ENCODE assay signal across 8 cellular contexts in genomic region chr6:2988426-2989331, GRCh38. TPM values are rescaled to one million over a fixed set of nuclear protein-coding genes. Genes with fewer than 3 reads are reported as not detected.
DNase-seq lines count a peak whose midpoint lies in the region; ATAC-seq and TF ChIP-seq lines count a peak whose summit lies in the region.

No MANE protein-coding gene starts in this region.

- H2BK5ac ChIP-seq in trophoblast cell (ENCODE audit: low read depth, low read length, poor library complexity): peak overlapping the region; percentile 77

- H3K4me2 ChIP-seq in trophoblast cell (ENCODE audit: low read length): peak overlapping the region; percentile 87

- DNase-seq in GM06990 (ENCODE audit: extremely low read depth, insufficient read length) (peak; percentile 79), NB4 (ENCODE audit: low read depth) (peak; percentile 92), SKM-1 (lab: John Stamatoyannopoulos, UW; ENCODE audit: unreplicated experiment) (peak; percentile 46), adipocyte (ENCODE audit: low read depth) (peak; percentile 96), cardiac septum (ENCODE audit: low spot score) (peak; percentile 95), trophoblast cell (peak; percentile 98), upper lobe of left lung (peak; percentile 95 to 97)

- H3K27me3 ChIP-seq in GM06990 (replicated peaks; ENCODE audit: control insufficient read depth, insufficient read depth, low read length) (no peaks in the 10 kb centered on the region; the same call in none of the 2 replicates), adipocyte (replicated peaks; ENCODE audit: control insufficient read depth, insufficient read depth, low read length) (no peaks in the 10 kb centered on the region), trophoblast cell (ENCODE audit: insufficient read depth, low read length) (no peaks in the 10 kb centered on the region), upper lobe of left lung (no peaks in the 10 kb centered on the region)

- TF ChIP-seq EP300 in upper lobe of left lung (IDR thresholded peaks at IDR 0.05): no peak

- peaks cover 24% of the 10 kb centered on the region for H3K4me1 ChIP-seq in adipocyte (ENCODE audit: control insufficient read depth, insufficient read depth, low read length)
- H3K4me1 ChIP-seq in trophoblast cell (ENCODE audit: control insufficient read depth in 1 of 2, insufficient read depth in 2 of 2, low read length in 2 of 2): peaks cover 5 to 8% of the 10 kb centered on the region in 2 experiments
- H3K4me1 ChIP-seq in upper lobe of left lung: peaks cover 11 to 16% (median 12%) of the 10 kb centered on the region in 4 donors

- peak overlapping the region; percentile 47 for H2AFZ ChIP-seq in trophoblast cell (ENCODE audit: insufficient read depth, low read length, poor library complexity)

- peak overlapping the region; percentile 24 for H3K4ac ChIP-seq in trophoblast cell (ENCODE audit: low read depth, low read length)

- H3K27ac ChIP-seq in trophoblast cell (ENCODE audit: low read depth, low read length) (peak overlapping the region; percentile 99), upper lobe of left lung (peak overlapping the region; percentile 90 to 93 (median 92))

- H3K9me3 ChIP-seq in adipocyte (ENCODE audit: control insufficient read depth, low read length) (no peaks in the 10 kb centered on the region), trophoblast cell (ENCODE audit: insufficient read depth, low read depth, low read length) (peaks cover 1% of the 10 kb centered on the region), upper lobe of left lung (no peaks in the 10 kb centered on the region)

- H2BK120ac ChIP-seq in trophoblast cell (ENCODE audit: insufficient read depth, low read length, poor library complexity): peak overlapping the region; percentile 76

- peak overlapping the region; percentile 89 for H4K91ac ChIP-seq in trophoblast cell (ENCODE audit: low read depth, low read length)

- H3K14ac ChIP-seq in trophoblast cell (ENCODE audit: low read length): peak overlapping the region; percentile 76

- intact Hi-C loops in cardiac septum (cut with DNase I): loop anchor here (1.0 to 5.0 kb wide), 5 partner anchors 17 to 198 kb away; partner anchors contain the start of gene SERPINB6

- H3K79me2 ChIP-seq in trophoblast cell (ENCODE audit: control insufficient read depth, insufficient read depth, low read length, poor library complexity): peaks cover 2% of the 10 kb centered on the region

- WGBS in trophoblast cell (ENCODE audit: extremely low coverage, insufficient coverage, insufficient read length): no CpG with 5 or more reads among the region's 64 CpGs
- 0% methylated on average over 25 to 61 of the region's 64 CpGs for WGBS in upper lobe of left lung, 2 donors

- H3K36me3 ChIP-seq in GM06990 (ENCODE audit: control insufficient read depth, insufficient read depth, low read length) (no peaks in the 10 kb centered on the region), adipocyte (ENCODE audit: control insufficient read depth, insufficient read depth, low read length, severe bottlenecking) (no peaks in the 10 kb centered on the region), trophoblast cell (ENCODE audit: control insufficient read depth in 1 of 2, insufficient read depth in 2 of 2, low read length in 2 of 2) (no peaks in the 10 kb centered on the region), upper lobe of left lung (no peaks in the 10 kb centered on the region)

- H3K18ac ChIP-seq in trophoblast cell (ENCODE audit: low read length): peak overlapping the region; percentile 62

- peaks cover 14% of the 10 kb centered on the region for H3K79me1 ChIP-seq in trophoblast cell (ENCODE audit: low read length)

- TF ChIP-seq CTCF in GM06990 (IDR thresholded peaks at IDR 0.05; ENCODE audit: insufficient read depth, low read length, poor library complexity, severe bottlenecking) (peak; percentile 61), NB4 (IDR thresholded peaks at IDR 0.05; ENCODE audit: low read depth, low read length) (peak; percentile 52), upper lobe of left lung (IDR thresholded peaks at IDR 0.05) (peak; percentile 93 to 97 (median 95))

- H2AK5ac ChIP-seq in trophoblast cell (ENCODE audit: low read length): no peak overlapping the region

- H3K4me3 ChIP-seq in GM06990 (replicated peaks; ENCODE audit: low read depth, low read length) (peak overlapping the region; percentile 69), NB4 (ENCODE audit: low read depth, low read length) (peak overlapping the region; percentile 65), adipocyte (ENCODE audit: low read length) (peak overlapping the region; percentile 91), trophoblast cell (ENCODE audit: low read depth, low read length) (peak overlapping the region; percentile 78), upper lobe of left lung (peak overlapping the region; percentile 67 to 94 (median 78))

- H4K12ac ChIP-seq in trophoblast cell (ENCODE audit: low read depth, low read length): peak overlapping the region; percentile 37

- H3K23ac ChIP-seq in trophoblast cell (ENCODE audit: low read length): no peak overlapping the region

- TF ChIP-seq POLR2A in NB4 (IDR thresholded peaks at IDR 0.05; ENCODE audit: extremely low read depth, insufficient read length) (peak; percentile 48), upper lobe of left lung (IDR thresholded peaks at IDR 0.05) (peak in 3 of 4 donors; percentile 47 to 77 (median 56))

- H2BK12ac ChIP-seq in trophoblast cell (ENCODE audit: low read length): no peak overlapping the region

- H4K8ac ChIP-seq in trophoblast cell (ENCODE audit: low read depth, low read length): peak overlapping the region; percentile 75

- ATAC-seq in HG02571 (IDR thresholded peaks at IDR 0.05; ENCODE audit: unreplicated experiment): peak; percentile 64
- ATAC-seq in upper lobe of left lung (ENCODE audit: low FRiP score in 2 of 2): peak; percentile 91 to 94

- peak overlapping the region; percentile 95 for H3K9ac ChIP-seq in adipocyte (ENCODE audit: low read length)
- H3K9ac ChIP-seq in trophoblast cell (ENCODE audit: low read length): peak overlapping the region; percentile 79

RNA-seq across cellular contexts. Expression of gene NQO2, which starts 11.0 kb away (rescaled TPM):
- 37.9 TPM for total RNA-seq in cardiac septum
- polyA plus RNA-seq in trophoblast cell (2013): 21.9 and 22.8 TPM in 2 replicates
- 10 to 100 TPM; 10.6 to 34.3 (median 18.6) TPM for total RNA-seq in upper lobe of left lung

RNA-seq across cellular contexts. Expression of gene SERPINB6, which starts 17.3 kb away (rescaled TPM):
- total RNA-seq in cardiac septum (171 TPM), upper lobe of left lung (100 to 1,000 TPM; 133 to 181 (median 150) TPM)
- 72.6 and 74.8 TPM in 2 replicates for polyA plus RNA-seq in trophoblast cell (2013)

Comparison
In these comparisons a context has a peak if more than half of its experiments do, and no peak if none do; other contexts are left out.
1. Peak in every context shown above with its lines: DNase-seq, ATAC-seq, H3K4me3 ChIP-seq and H3K27ac ChIP-seq.
2. DNase-seq: peak in every context shown above with its lines; median percentile 98 in trophoblast cell; 96 in adipocyte; 96 in upper lobe of left lung; 95 in cardiac septum; 92 in NB4; 79 in GM06990; 46 in SKM-1.